Comparison of ENCODE assay signal across 3 cellular contexts in the genomic region with DNA sequence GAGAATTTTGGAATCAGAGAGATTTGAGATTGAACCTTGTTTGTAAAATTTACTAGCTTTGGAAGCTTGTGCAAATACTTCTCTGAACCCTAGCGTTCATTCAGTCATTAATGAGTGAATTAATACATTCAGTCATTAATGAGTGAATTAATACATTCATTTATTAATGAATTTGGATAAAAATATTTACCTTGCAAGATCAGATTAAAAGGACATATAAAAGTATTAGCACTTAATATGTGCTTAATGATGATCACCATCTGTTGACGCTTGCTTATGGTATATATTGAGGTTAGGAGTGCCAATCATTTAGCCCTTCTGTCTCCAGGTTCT.
TF ChIP-seq lines count a peak whose summit lies in the region.

No MANE protein-coding gene starts in this region.

TF ChIP-seq in SK-N-SH, 30 proteins besides CTCF, POLR2A, EP300 and RAD21:
- TF ChIP-seq ELF1 (IDR thresholded peaks at IDR 0.05) (no peak), GABPA (IDR thresholded peaks at IDR 0.05; ENCODE audit: low read depth) (no peak)

TF ChIP-seq in SK-N-SH treated with all-trans-retinoic acid at 6 μM for 48 hours, 23 proteins besides CTCF, POLR2A, EP300 and RAD21:
- TF ChIP-seq ARNTL (CRISPR knock-in tag; IDR thresholded peaks at IDR 0.05; ENCODE audit: borderline replicate concordance, low read depth) (no peak), ZFP3 (CRISPR knock-in tag; IDR thresholded peaks at IDR 0.05) (no peak), ZC3H10 (CRISPR knock-in tag; IDR thresholded peaks at IDR 0.05) (no peak), CSDC2 (CRISPR knock-in tag; IDR thresholded peaks at IDR 0.05) (no peak)
- TF ChIP-seq, protein P1, sequence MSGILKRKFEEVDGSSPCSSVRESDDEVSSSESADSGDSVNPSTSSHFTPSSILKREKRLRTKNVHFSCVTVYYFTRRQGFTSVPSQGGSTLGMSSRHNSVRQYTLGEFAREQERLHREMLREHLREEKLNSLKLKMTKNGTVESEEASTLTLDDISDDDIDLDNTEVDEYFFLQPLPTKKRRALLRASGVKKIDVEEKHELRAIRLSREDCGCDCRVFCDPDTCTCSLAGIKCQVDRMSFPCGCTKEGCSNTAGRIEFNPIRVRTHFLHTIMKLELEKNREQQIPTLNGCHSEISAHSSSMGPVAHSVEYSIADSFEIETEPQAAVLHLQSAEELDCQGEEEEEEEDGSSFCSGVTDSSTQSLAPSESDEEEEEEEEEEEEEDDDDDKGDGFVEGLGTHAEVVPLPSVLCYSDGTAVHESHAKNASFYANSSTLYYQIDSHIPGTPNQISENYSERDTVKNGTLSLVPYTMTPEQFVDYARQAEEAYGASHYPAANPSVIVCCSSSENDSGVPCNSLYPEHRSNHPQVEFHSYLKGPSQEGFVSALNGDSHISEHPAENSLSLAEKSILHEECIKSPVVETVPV (CRISPR knock-in tag; IDR thresholded peaks at IDR 0.05), result no peak

TF ChIP-seq in liver, 16 proteins besides CTCF, POLR2A, EP300 and RAD21 (continued from another document):
- TF ChIP-seq NR2F2 (IDR thresholded peaks at IDR 0.05) (no peak), SP1 (IDR thresholded peaks at IDR 0.05) (no peak), REST (IDR thresholded peaks at IDR 0.05) (no peak), HNF4G (IDR thresholded peaks at IDR 0.05) (no peak), JUND (IDR thresholded peaks at IDR 0.05) (no peak), RXRA (IDR thresholded peaks at IDR 0.05) (no peak), FOXA2 (IDR thresholded peaks at IDR 0.05) (no peak), TAF1 (conservative IDR thresholded peaks at IDR 0.05) (no peak), EGR1 (IDR thresholded peaks at IDR 0.05; ENCODE audit: low read depth in 2 of 2) (no peak)
- TF ChIP-seq, protein P2, sequence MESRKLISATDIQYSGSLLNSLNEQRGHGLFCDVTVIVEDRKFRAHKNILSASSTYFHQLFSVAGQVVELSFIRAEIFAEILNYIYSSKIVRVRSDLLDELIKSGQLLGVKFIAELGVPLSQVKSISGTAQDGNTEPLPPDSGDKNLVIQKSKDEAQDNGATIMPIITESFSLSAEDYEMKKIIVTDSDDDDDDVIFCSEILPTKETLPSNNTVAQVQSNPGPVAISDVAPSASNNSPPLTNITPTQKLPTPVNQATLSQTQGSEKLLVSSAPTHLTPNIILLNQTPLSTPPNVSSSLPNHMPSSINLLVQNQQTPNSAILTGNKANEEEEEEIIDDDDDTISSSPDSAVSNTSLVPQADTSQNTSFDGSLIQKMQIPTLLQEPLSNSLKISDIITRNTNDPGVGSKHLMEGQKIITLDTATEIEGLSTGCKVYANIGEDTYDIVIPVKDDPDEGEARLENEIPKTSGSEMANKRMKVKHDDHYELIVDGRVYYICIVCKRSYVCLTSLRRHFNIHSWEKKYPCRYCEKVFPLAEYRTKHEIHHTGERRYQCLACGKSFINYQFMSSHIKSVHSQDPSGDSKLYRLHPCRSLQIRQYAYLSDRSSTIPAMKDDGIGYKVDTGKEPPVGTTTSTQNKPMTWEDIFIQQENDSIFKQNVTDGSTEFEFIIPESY (IDR thresholded peaks at IDR 0.05), result no peak
